10 cellular contexts compared by ENCODE assay signal in genomic region chr3:142850395-142851023, GRCh38. TPM values are rescaled to one million over a fixed set of nuclear protein-coding genes. Genes with fewer than 3 reads are reported as not detected.
A peak's percentile ranks its signal among the peaks of the same experiment; 100 is the strongest.
DNase-seq lines count a peak whose midpoint lies in the region; ATAC-seq and TF ChIP-seq lines count a peak whose summit lies in the region.
"Had no signal": no experiment of that assay in that cellular context is flagged by ENCODE, and none has a peak within 500 bp of the region (broad histone marks: within the 10 kb centered on the region; RNA-seq: fewer than 3 reads in every experiment).

No MANE protein-coding gene starts in this region.

- H3K36me3 Mint-ChIP-seq in activated T-cell treated with anti-CD3 and anti-CD28 coated beads, Interleukin-2, amount 50 U/mL, for 72 hours (ENCODE audit: insufficient read depth in 2 of 2), result no peaks in the 10 kb centered on the region
- H3K36me3 Mint-ChIP-seq: activated naive CD8-positive, alpha-beta T cell had no signal

- DNase-seq in activated T-cell treated with anti-CD3 and anti-CD28 coated beads, Interleukin-2, amount 50 U/mL, for 72 hours, result peak; percentile 14 to 34
- no peak for DNase-seq in activated T-cell treated with anti-CD3 and anti-CD28 coated beads, Interleukin-2, amount 50 U/mL, for 1 hour
- DNase-seq in OCI-M1 (lab: John Stamatoyannopoulos, UW), result peak; percentile 89
- DNase-seq in fibroblast of the aortic adventitia (ENCODE audit: low read depth), result peak; percentile 91
- peak; percentile 10 for DNase-seq in stimulated activated naive CD8-positive, alpha-beta T cell treated with anti-CD3 and anti-CD28 coated beads, Interleukin-15, Interleukin-2, amounts not matched to agents 100 U/mL and 50 U/mL, for 24 hours
- no peak for DNase-seq in NCI-H1105 (lab: John Stamatoyannopoulos, UW)
- no peak for DNase-seq in GM20000 (ENCODE audit: low spot score)

- no peaks in the 10 kb centered on the region for H3K27me3 Mint-ChIP-seq in activated T-cell treated with anti-CD3 and anti-CD28 coated beads, Interleukin-2, amount 50 U/mL, for 72 hours (ENCODE audit: low read depth)

- H3K4me3 ChIP-seq in fibroblast of the aortic adventitia (ENCODE audit: low read depth, low read length), result no peak overlapping the region

- TF ChIP-seq CTCF in fibroblast of the aortic adventitia (IDR thresholded peaks at IDR 0.05; ENCODE audit: insufficient read depth, low read length) (no peak), GM20000 (IDR thresholded peaks at IDR 0.05; ENCODE audit: extremely low read depth, missing control alignments) (no peak)

- no peaks in the 10 kb centered on the region for H3K9me3 Mint-ChIP-seq in activated T-cell treated with anti-CD3 and anti-CD28 coated beads, Interleukin-2, amount 50 U/mL, for 72 hours
- H3K9me3 Mint-ChIP-seq: neural crest cell had no signal

- ATAC-seq in activated T-cell treated with anti-CD3 and anti-CD28 coated beads, Interleukin-2, amount 50 U/mL, for 72 hours (replicated peaks in 1 of 2), result peak; percentile 83 to 99
- peak; percentile 99 for ATAC-seq in stimulated activated naive CD8-positive, alpha-beta T cell treated with anti-CD3 and anti-CD28 coated beads, Interleukin-15, Interleukin-2, amounts not matched to agents 100 U/mL and 50 U/mL, for 24 hours
- ATAC-seq in GM21619 (IDR thresholded peaks at IDR 0.05; ENCODE audit: unreplicated experiment), result no peak

- no peaks in the 10 kb centered on the region for H3K4me1 Mint-ChIP-seq in activated T-cell treated with anti-CD3 and anti-CD28 coated beads, Interleukin-2, amount 50 U/mL, for 72 hours (ENCODE audit: low read depth)
- H3K4me1 Mint-ChIP-seq: neural crest cell had no signal

- H3K4me3 Mint-ChIP-seq in activated T-cell treated with anti-CD3 and anti-CD28 coated beads, Interleukin-2, amount 50 U/mL, for 72 hours, result no peak overlapping the region
- H3K4me3 Mint-ChIP-seq: activated naive CD8-positive, alpha-beta T cell; neural crest cell had no signal

- H3K27ac Mint-ChIP-seq in activated T-cell treated with anti-CD3 and anti-CD28 coated beads, Interleukin-2, amount 50 U/mL, for 72 hours, result no peak overlapping the region
- H3K27ac Mint-ChIP-seq: activated naive CD8-positive, alpha-beta T cell had no signal

RNA-seq across cellular contexts. Expression of gene PCOLCE2, which starts 38.4 kb away (rescaled TPM):
- total RNA-seq in activated T-cell treated with anti-CD3 and anti-CD28 coated beads, Interleukin-2, amount 50 U/mL, for 72 hours, result not detected
- 31.6 and 98.4 TPM in 2 replicates for total RNA-seq in fibroblast of the aortic adventitia (ENCODE audit: low replicate concordance)

Comparison
In these comparisons a context has a peak if more than half of its experiments do, and no peak if none do; other contexts are left out.
1. DNase-seq: peak in activated T-cell treated with anti-CD3 and anti-CD28 coated beads, Interleukin-2, amount 50 U/mL, for 72 hours (2 of 2), OCI-M1 (single experiment), fibroblast of the aortic adventitia (single experiment) and stimulated activated naive CD8-positive, alpha-beta T cell treated with anti-CD3 and anti-CD28 coated beads, Interleukin-15, Interleukin-2, amounts not matched to agents 100 U/mL and 50 U/mL, for 24 hours (single experiment); none in activated T-cell treated with anti-CD3 and anti-CD28 coated beads, Interleukin-2, amount 50 U/mL, for 1 hour (single experiment), NCI-H1105 (single experiment) and GM20000 (single experiment).
2. RNA of gene PCOLCE2, which starts 38.4 kb away (total RNA-seq): 31.6 to 98.4 TPM in fibroblast of the aortic adventitia; not detected in activated T-cell treated with anti-CD3 and anti-CD28 coated beads, Interleukin-2, amount 50 U/mL, for 72 hours; every median in the first group is over 10 times any median in the second.